Comparison of ENCODE assay signal across 18 cellular contexts in genomic region chr16:26644912-26645543, GRCh38.
DNase-seq lines count a peak whose midpoint lies in the region; ATAC-seq and TF ChIP-seq lines count a peak whose summit lies in the region.
"Had no signal": no experiment of that assay in that cellular context is flagged by ENCODE, and none has a peak within 500 bp of the region (broad histone marks: within the 10 kb centered on the region; RNA-seq: fewer than 3 reads in every experiment).

No MANE protein-coding gene starts in this region.

- H3K4me1 ChIP-seq in right atrium auricular region (no peaks in the 10 kb centered on the region), HAP-1 (no peaks in the 10 kb centered on the region)
- H3K4me1 ChIP-seq: pancreas had no signal

- intact Hi-C loops in Right ventricle myocardium superior (cut with DNase I) (no loop called here), posterior vena cava (cut with DNase I) (no loop called here)

- DNase-seq in right atrium auricular region (ENCODE audit: low spot score) = peak; percentile 38
- DNase-seq in Right ventricle myocardium superior = no peak
- no peak for DNase-seq in SK-N-MC (ENCODE audit: low read depth, low spot score)
- peak; percentile 28 for DNase-seq in ecto neural progenitor cell (ENCODE audit: low spot score)
- DNase-seq in stimulated activated naive CD8-positive, alpha-beta T cell treated with anti-CD3 and anti-CD28 coated beads, Interleukin-15, Interleukin-2, amounts not matched to agents 100 U/mL and 50 U/mL, for 24 hours = no peak
- DNase-seq in HuH-7.5 (ENCODE audit: low spot score) = no peak
- no peak for DNase-seq in HAP-1 (ENCODE audit: low spot score in 2 of 2)
- DNase-seq in posterior vena cava (ENCODE audit: low spot score) = no peak
- DNase-seq: DMS153; GDM1; mammary epithelial cell; NCI-H1092; NCI-H2081; NCI-H446 treated with DMSO at 0.1 percent for 48 hours; stimulated activated naive CD4-positive, alpha-beta T cell treated with Interleukin-2 at 50 U/mL for 16 hours had no signal

- no peak for ATAC-seq in Right ventricle myocardium superior (ENCODE audit: poor library complexity)
- ATAC-seq in stimulated activated naive CD8-positive, alpha-beta T cell treated with anti-CD3 and anti-CD28 coated beads, Interleukin-15, Interleukin-2, amounts not matched to agents 100 U/mL and 50 U/mL, for 24 hours = peak; percentile 14
- ATAC-seq: SK-N-SH treated with all-trans-retinoic acid at 6 μM for 48 hours had no signal

- H3K4me3 ChIP-seq in right atrium auricular region = no peak overlapping the region
- no peak overlapping the region for H3K4me3 ChIP-seq in SK-N-MC
- no peak overlapping the region for H3K4me3 ChIP-seq in HAP-1
- H3K4me3 ChIP-seq: pancreas, tibial nerve had no signal

- H3K36me3 ChIP-seq in right atrium auricular region = no peaks in the 10 kb centered on the region
- no peaks in the 10 kb centered on the region for H3K36me3 ChIP-seq in SK-N-MC (ENCODE audit: insufficient read depth, low read length)
- no peaks in the 10 kb centered on the region for H3K36me3 ChIP-seq in HAP-1 (replicated peaks)
- H3K36me3 ChIP-seq: pancreas, tibial nerve had no signal

- H3K27me3 ChIP-seq in right atrium auricular region (no peaks in the 10 kb centered on the region), HAP-1 (ENCODE audit: low read depth) (no peaks in the 10 kb centered on the region)
- H3K27me3 ChIP-seq: pancreas, tibial nerve had no signal

- TF ChIP-seq CTCF in right atrium auricular region (IDR thresholded peaks at IDR 0.05) = no peak

- in situ Hi-C loops in HAP-1 (cut with MboI; ENCODE audit: low sequenced_read_pairs) = no loop called here

- no peak overlapping the region for H3K27ac ChIP-seq in right atrium auricular region
- peak overlapping the region; percentile 1 for H3K27ac ChIP-seq in SK-N-MC
- H3K27ac ChIP-seq: pancreas, tibial nerve had no signal

- H3K9me3 ChIP-seq in right atrium auricular region (no peaks in the 10 kb centered on the region), SK-N-MC (ENCODE audit: low read depth, low read length) (no peaks in the 10 kb centered on the region), HAP-1 (no peaks in the 10 kb centered on the region)
- H3K9me3 ChIP-seq: pancreas, tibial nerve had no signal

- no peak overlapping the region for H3K9ac ChIP-seq in SK-N-MC (ENCODE audit: insufficient read length)

Comparison
In these comparisons a context has a peak if more than half of its experiments do, and no peak if none do; other contexts are left out.
1. DNase-seq: peak in right atrium auricular region (single experiment) and ecto neural progenitor cell (single experiment); none in Right ventricle myocardium superior (single experiment), SK-N-MC (single experiment), stimulated activated naive CD8-positive, alpha-beta T cell treated with anti-CD3 and anti-CD28 coated beads, Interleukin-15, Interleukin-2, amounts not matched to agents 100 U/mL and 50 U/mL, for 24 hours (single experiment), HuH-7.5 (single experiment), HAP-1 (0 of 2) and posterior vena cava (single experiment).